ENCODE assay signal across 8 cellular contexts in the genomic region with DNA sequence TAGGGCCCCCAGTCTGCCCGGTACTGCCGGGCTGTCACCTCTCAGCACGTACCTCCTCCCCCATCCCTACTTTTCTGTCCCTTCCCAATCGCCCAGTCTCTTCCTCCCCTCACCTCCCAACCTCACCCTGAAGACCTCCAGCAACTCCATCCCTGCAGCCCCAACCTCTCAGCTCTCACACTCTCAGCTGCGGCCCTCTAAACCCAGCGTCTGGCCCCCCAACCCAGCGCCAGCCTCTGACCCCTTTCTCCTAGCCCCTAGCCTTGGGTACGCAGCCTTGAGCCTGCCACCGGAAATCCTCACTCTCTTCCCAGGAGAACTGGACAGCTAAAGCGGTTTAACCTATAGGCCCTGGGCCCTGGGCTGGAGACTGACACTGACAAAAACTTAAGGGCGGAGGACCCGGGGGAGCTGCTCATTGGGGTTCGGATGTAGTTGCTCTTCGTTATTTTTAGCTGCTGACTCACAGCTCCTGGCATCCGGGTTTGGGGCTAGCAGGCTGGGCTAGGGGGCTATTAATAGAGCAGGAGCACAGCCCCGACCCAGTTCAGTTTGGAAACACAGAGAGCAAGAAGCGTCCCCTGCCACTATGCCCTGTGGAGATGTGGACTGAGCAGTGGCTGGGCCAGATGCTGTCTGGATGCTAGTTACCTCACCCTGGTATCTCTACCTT. TPM values are rescaled to one million over a fixed set of nuclear protein-coding genes. Genes with fewer than 3 reads are reported as not detected.
DNase-seq lines count a peak whose midpoint lies in the region; ATAC-seq lines count a peak whose summit lies in the region.

No MANE protein-coding gene starts in this region.

- peaks cover 12% of the 10 kb centered on the region for H3K27me3 Mint-ChIP-seq in CD4-positive, CD25-positive, alpha-beta regulatory T cell

- ATAC-seq in CD4-positive, CD25-positive, alpha-beta regulatory T cell (ENCODE audit: low read depth in 2 of 2), result no peak
- no peak for ATAC-seq in HG03439 (IDR thresholded peaks at IDR 0.05; ENCODE audit: unreplicated experiment)

- H3K9me3 ChIP-seq in CD4-positive, CD25-positive, alpha-beta regulatory T cell (ENCODE audit: control insufficient read depth in 2 of 2, low read length in 2 of 2), result no peaks in the 10 kb centered on the region
- H3K9me3 ChIP-seq in Karpas-422 (ENCODE audit: low read length), result no peaks in the 10 kb centered on the region
- H3K9me3 ChIP-seq in mucosa of rectum (ENCODE audit: control insufficient read depth in 2 of 2, low read length in 2 of 2), result no peaks in the 10 kb centered on the region

- no peaks in the 10 kb centered on the region for H3K36me3 Mint-ChIP-seq in CD4-positive, CD25-positive, alpha-beta regulatory T cell

- no peaks in the 10 kb centered on the region for H4K20me1 ChIP-seq in Karpas-422 (ENCODE audit: insufficient read depth, low read depth, low read length)

- H2AFZ ChIP-seq in Karpas-422 (ENCODE audit: low read length), result no peak overlapping the region

- H3K9me2 ChIP-seq in Karpas-422 (replicated peaks; ENCODE audit: insufficient read depth, low read length), result no peaks in the 10 kb centered on the region

- peak in 1 of 3 donors; percentile 35 for DNase-seq in CD4-positive, CD25-positive, alpha-beta regulatory T cell
- no peak for DNase-seq in Karpas-422
- DNase-seq in caudate nucleus (lab: John Stamatoyannopoulos, UW), result peak in 1 of 61 donors; percentile 24
- no peak for DNase-seq in SIG-M5 (lab: John Stamatoyannopoulos, UW)
- no peak for DNase-seq in pons (ENCODE audit: low spot score)
- DNase-seq in stimulated activated CD8-positive, alpha-beta memory T cell treated with anti-CD3 and anti-CD28 coated beads, Interleukin-4, amount 100 ng/mL, for 48 hours, result no peak

- H3K4me3 Mint-ChIP-seq in CD4-positive, CD25-positive, alpha-beta regulatory T cell, result peak overlapping the region; percentile 70 to 92 (median 87)

- peaks cover 16% of the 10 kb centered on the region for H3K4me1 ChIP-seq in CD4-positive, CD25-positive, alpha-beta regulatory T cell (ENCODE audit: control insufficient read depth, insufficient read depth, low read length, poor library complexity, severe bottlenecking)
- peaks cover 20% of the 10 kb centered on the region for H3K4me1 ChIP-seq in Karpas-422 (ENCODE audit: low read length)
- H3K4me1 ChIP-seq in mucosa of rectum (ENCODE audit: control insufficient read depth in 2 of 2, insufficient read depth in 2 of 2, low read length in 2 of 2), result peaks cover 6 to 9% of the 10 kb centered on the region in 2 donors

- H3K79me2 ChIP-seq in Karpas-422 (ENCODE audit: low read length), result no peaks in the 10 kb centered on the region

- peak overlapping the region; percentile 70 for H3K4me2 ChIP-seq in Karpas-422 (ENCODE audit: low read depth, low read length, poor library complexity, severe bottlenecking)

- no peaks in the 10 kb centered on the region for H3K36me3 ChIP-seq in CD4-positive, CD25-positive, alpha-beta regulatory T cell (ENCODE audit: control insufficient read depth, insufficient read depth, low read length)
- H3K36me3 ChIP-seq in Karpas-422 (ENCODE audit: insufficient read depth, low read length), result no peaks in the 10 kb centered on the region
- no peaks in the 10 kb centered on the region for H3K36me3 ChIP-seq in mucosa of rectum (ENCODE audit: control insufficient read depth in 2 of 2, insufficient read depth in 2 of 2, low read length in 2 of 2)

- peak overlapping the region in 2 of 3 donors; percentile 36 to 83 for H3K27ac Mint-ChIP-seq in CD4-positive, CD25-positive, alpha-beta regulatory T cell

- no peaks in the 10 kb centered on the region for H3K9me3 Mint-ChIP-seq in CD4-positive, CD25-positive, alpha-beta regulatory T cell

- peaks cover 4% of the 10 kb centered on the region for H3K27me3 ChIP-seq in CD4-positive, CD25-positive, alpha-beta regulatory T cell (ENCODE audit: control insufficient read depth, insufficient read depth, low read length)
- H3K27me3 ChIP-seq in Karpas-422 (ENCODE audit: low read length) (no peaks in the 10 kb centered on the region), mucosa of rectum (ENCODE audit: control insufficient read depth in 2 of 2, insufficient read depth in 2 of 2, low read length in 2 of 2) (peaks cover 0 to 3% of the 10 kb centered on the region in 2 donors)

- peak overlapping the region; percentile 23 for H3K27ac ChIP-seq in CD4-positive, CD25-positive, alpha-beta regulatory T cell (ENCODE audit: insufficient read depth, low read length, poor library complexity, severe bottlenecking)
- no peak overlapping the region for H3K27ac ChIP-seq in Karpas-422 (ENCODE audit: low read length)
- peak overlapping the region; percentile 58 for H3K27ac ChIP-seq in caudate nucleus (ENCODE audit: low read depth, low read length)
- peak overlapping the region in 1 of 2 donors; percentile 50 for H3K27ac ChIP-seq in mucosa of rectum (ENCODE audit: low read depth in 2 of 2, low read length in 2 of 2)

- peaks cover 0 to 20% (median 9%) of the 10 kb centered on the region in 4 donors for H3K4me1 Mint-ChIP-seq in CD4-positive, CD25-positive, alpha-beta regulatory T cell

- H3K9ac ChIP-seq in Karpas-422 (ENCODE audit: low read length) (peak overlapping the region; percentile 66), mucosa of rectum (ENCODE audit: low read depth in 1 of 2, low read length in 2 of 2) (peak overlapping the region; percentile 56)

- peak overlapping the region; percentile 26 for H3K4me3 ChIP-seq in CD4-positive, CD25-positive, alpha-beta regulatory T cell (ENCODE audit: low read depth, low read length)
- peak overlapping the region; percentile 66 for H3K4me3 ChIP-seq in Karpas-422 (ENCODE audit: low read length)
- H3K4me3 ChIP-seq in mucosa of rectum (ENCODE audit: low read length in 2 of 2), result peak overlapping the region; percentile 67 to 90

RNA-seq across cellular contexts. Expression of a gene that starts 9.6 kb away (rescaled TPM):
- 20.7 TPM for total RNA-seq in CD4-positive, CD25-positive, alpha-beta regulatory T cell
- polyA plus RNA-seq in CD4-positive, CD25-positive, alpha-beta regulatory T cell, result 1 to 10 TPM; 7.3 to 9.7 (median 9.1) TPM
- total RNA-seq in Karpas-422 (2014; rRNA removed; shearing (Covaris generic); ENCODE audit: low replicate concordance), result 14.5 and 24.6 TPM in 2 replicates

RNA-seq across cellular contexts. Expression of a gene that starts 11.9 kb away (rescaled TPM):
- total RNA-seq in CD4-positive, CD25-positive, alpha-beta regulatory T cell, result not detected
- polyA plus RNA-seq in CD4-positive, CD25-positive, alpha-beta regulatory T cell, result not detected
- not detected in 2 replicates for total RNA-seq in Karpas-422 (2014; rRNA removed; shearing (Covaris generic); ENCODE audit: low replicate concordance)

Comparison
In these comparisons a context has a peak if more than half of its experiments do, and no peak if none do; other contexts are left out.
1. H3K4me3 ChIP-seq: peak in every context shown above with its lines; median percentile 78 in mucosa of rectum; 66 in Karpas-422; 26 in CD4-positive, CD25-positive, alpha-beta regulatory T cell.